ENCODE assay signal across 22 cellular contexts in genomic region chr4:145203400-145203799, GRCh38. TPM values are rescaled to one million over a fixed set of nuclear protein-coding genes. Genes with fewer than 3 reads are reported as not detected.
A peak's percentile ranks its signal among the peaks of the same experiment; 100 is the strongest.
DNase-seq lines count a peak whose midpoint lies in the region; ATAC-seq and TF ChIP-seq lines count a peak whose summit lies in the region.
"Had no signal": no experiment of that assay in that cellular context is flagged by ENCODE, and none has a peak within 500 bp of the region (broad histone marks: within the 10 kb centered on the region; RNA-seq: fewer than 3 reads in every experiment).

No MANE protein-coding gene starts in this region.

- H3K4me2 ChIP-seq in osteoblast (ENCODE audit: insufficient read depth, low read length), result no peak overlapping the region

- TF ChIP-seq CTCF in dorsolateral prefrontal cortex (IDR thresholded peaks at IDR 0.05 in 54 of 56, conservative IDR thresholded peaks at IDR 0.05 in 2 of 56; ENCODE audit: low read depth in 1 of 56, partially characterized antibody in 56 of 56) (no peak), osteoblast (IDR thresholded peaks at IDR 0.05; ENCODE audit: extremely low read depth, low read depth, low read length) (no peak)

- DNase-seq in NCI-H2227 treated with DMSO at 0.1 percent for 48 hours (lab: John Stamatoyannopoulos, UW) (peak; percentile 32), dorsolateral prefrontal cortex (no peak), osteoblast (ENCODE audit: insufficient read length, low spot score, missing footprints) (no peak), OCI-M1 (lab: John Stamatoyannopoulos, UW) (no peak), H7 (no peak), left colon (no peak)
- DNase-seq in stimulated activated CD4-positive, alpha-beta T cell treated with anti-CD3 and anti-CD28 coated beads, Interleukin-15, amount 100 ng/mL, for 24 hours, result no peak
- DNase-seq: Caco-2; CD8-positive, alpha-beta T cell; DMS79; EL; GDM1; KBM-7; NCI-H1105 treated with DMSO at 0.1 percent for 48 hours; NCI-H146; NCI-H2029; NCI-H526 treated with DMSO at 0.1 percent for 48 hours; SHP77 had no signal

- H3K9me3 ChIP-seq in osteoblast (ENCODE audit: low read depth, low read length), result no peaks in the 10 kb centered on the region
- H3K9me3 ChIP-seq: Caco-2 had no signal

- H3K36me3 ChIP-seq in osteoblast (ENCODE audit: insufficient read depth, low read length) (no peaks in the 10 kb centered on the region), H7 (replicated peaks; ENCODE audit: control insufficient read depth, insufficient read depth, low read length) (no peaks in the 10 kb centered on the region)

- no peaks in the 10 kb centered on the region for H3K4me1 ChIP-seq in osteoblast (ENCODE audit: insufficient read depth, low read length)
- H3K4me1 ChIP-seq: Caco-2 had no signal

- H4K20me1 ChIP-seq in osteoblast (ENCODE audit: insufficient read depth, low read length), result no peaks in the 10 kb centered on the region

- intact Hi-C loops in dorsolateral prefrontal cortex (cut with DNase I) (no loop called here), left colon (cut with DNase I, micrococcal nuclease) (no loop called here)

- no peaks in the 10 kb centered on the region for H3K79me2 ChIP-seq in osteoblast (ENCODE audit: insufficient read depth, low read length)

- H3K27me3 ChIP-seq in dorsolateral prefrontal cortex, result no peaks in the 10 kb centered on the region
- peaks cover 2% of the 10 kb centered on the region for H3K27me3 ChIP-seq in osteoblast (ENCODE audit: insufficient read depth, low read length)
- no peaks in the 10 kb centered on the region for H3K27me3 ChIP-seq in H7 (ENCODE audit: control insufficient read depth, insufficient read depth, low read length)

- no peak for ATAC-seq in left colon
- ATAC-seq: CD8-positive, alpha-beta T cell; HCT116 had no signal

- H3K27ac ChIP-seq in dorsolateral prefrontal cortex (peak overlapping the region in 49 of 59 donors; percentile 3 to 84 (median 61)), osteoblast (ENCODE audit: low read depth, low read length) (no peak overlapping the region)
- H3K27ac ChIP-seq: C4-2B, RWPE1, SK-N-MC had no signal

- H3K4me3 ChIP-seq in dorsolateral prefrontal cortex, result peak overlapping the region in 26 of 59 donors; percentile 3 to 42 (median 20)
- H3K4me3 ChIP-seq in osteoblast (ENCODE audit: insufficient read depth, low read length), result no peak overlapping the region
- no peak overlapping the region for H3K4me3 ChIP-seq in H7 (ENCODE audit: insufficient read depth, low read depth, low read length)
- H3K4me3 ChIP-seq: SK-N-MC had no signal

- peak overlapping the region; percentile 40 for H2AFZ ChIP-seq in osteoblast (ENCODE audit: low read length)

RNA-seq across cellular contexts. Expression of gene OTUD4, which starts 23.0 kb away (rescaled TPM):
- total RNA-seq in dorsolateral prefrontal cortex (10 to 100 TPM; 33.5 to 84.1 (median 49.7) TPM), osteoblast (22.8 and 30.6 TPM in 2 replicates), left colon (10 to 100 TPM; 30.3 to 31.2 TPM)
- 16.4 and 23.6 TPM in 2 replicates for total RNA-seq in H7 (2014; rRNA removed; shearing (Covaris generic))
